ENCODE assay signal across 33 cellular contexts in the genomic region with DNA sequence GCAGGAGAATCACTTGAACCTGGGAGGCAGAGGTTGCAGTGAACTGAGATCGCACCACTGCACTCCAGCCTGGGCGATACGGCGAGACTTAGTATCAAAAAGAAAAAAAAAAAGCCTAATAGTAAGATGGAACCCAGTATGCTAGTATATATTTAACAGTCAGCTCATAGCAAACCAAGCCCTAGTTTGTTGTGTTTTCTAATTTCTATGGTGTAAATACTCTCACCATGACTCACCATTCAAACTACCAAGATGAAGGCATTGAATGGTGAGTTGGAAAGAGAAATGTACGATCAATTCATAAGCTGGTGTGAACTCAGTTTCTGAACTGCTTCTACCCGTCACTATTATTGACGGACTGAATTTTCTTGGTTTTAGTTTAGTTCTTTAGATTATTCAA.
"Had no signal": no experiment of that assay in that cellular context is flagged by ENCODE, and none has a peak within 500 bp of the region (broad histone marks: within the 10 kb centered on the region; RNA-seq: fewer than 3 reads in every experiment).

No MANE protein-coding gene starts in this region.

- H3K9me3 Mint-ChIP-seq: activated CD4-positive, alpha-beta memory T cell treated with anti-CD3 and anti-CD28 coated beads for 36 hours; activated naive CD4-positive, alpha-beta T cell treated with anti-CD3 and anti-CD28 coated beads for 36 hours; activated naive CD8-positive, alpha-beta T cell treated with anti-CD3 and anti-CD28 coated beads for 36 hours; activated T-helper 1 cell treated with anti-CD3 and anti-CD28 coated beads, Interleukin-12 subunit alpha, Interleukin-12 subunit beta, Interleukin-2, Interleukin-4 antibody, amounts not matched to agents 30 ng/mL and 10 ng/mL and 1 ng/mL, durations not matched to agents 14 hours and 24 hours and 36 hours; dendritic cell treated with granulocyte-macrophage colony-stimulating factor and Interleukin-4, amounts not matched to agents 40 ng/mL and 50 ng/mL, for 4 days; endodermal cell; nephron progenitor cell had no signal

- H3K4me3 Mint-ChIP-seq: activated CD4-positive, alpha-beta memory T cell treated with anti-CD3 and anti-CD28 coated beads for 36 hours; activated CD4-positive, alpha-beta T cell treated with anti-CD3 and anti-CD28 coated beads, Interleukin-2, amount 10 ng/mL, durations not matched to agents 24 days and 14 days; activated naive CD4-positive, alpha-beta T cell treated with anti-CD3 and anti-CD28 coated beads for 36 hours; activated naive CD8-positive, alpha-beta T cell treated with anti-CD3 and anti-CD28 coated beads for 36 hours; activated T-helper 1 cell treated with anti-CD3 and anti-CD28 coated beads, Interleukin-12 subunit alpha, Interleukin-12 subunit beta, Interleukin-2, Interleukin-4 antibody, amounts not matched to agents 30 ng/mL and 10 ng/mL and 1 ng/mL, durations not matched to agents 14 hours and 24 hours and 36 hours; brain; dendritic cell treated with granulocyte-macrophage colony-stimulating factor and Interleukin-4, amounts not matched to agents 40 ng/mL and 50 ng/mL, for 4 days; endodermal cell; mesothelial cell of epicardium; naive B cell; nephron progenitor cell had no signal

- H3K27ac Mint-ChIP-seq: activated CD4-positive, alpha-beta memory T cell treated with anti-CD3 and anti-CD28 coated beads for 36 hours; activated CD4-positive, alpha-beta T cell treated with anti-CD3 and anti-CD28 coated beads, Interleukin-2, amount 10 ng/mL, durations not matched to agents 24 days and 14 days; activated naive CD4-positive, alpha-beta T cell treated with anti-CD3 and anti-CD28 coated beads for 36 hours; activated naive CD8-positive, alpha-beta T cell treated with anti-CD3 and anti-CD28 coated beads for 36 hours; activated T-helper 1 cell treated with anti-CD3 and anti-CD28 coated beads, Interleukin-12 subunit alpha, Interleukin-12 subunit beta, Interleukin-2, Interleukin-4 antibody, amounts not matched to agents 30 ng/mL and 10 ng/mL and 1 ng/mL, durations not matched to agents 14 hours and 24 hours and 36 hours; dendritic cell treated with granulocyte-macrophage colony-stimulating factor and Interleukin-4, amounts not matched to agents 40 ng/mL and 50 ng/mL, for 4 days; endodermal cell; mesothelial cell of epicardium; nephron progenitor cell; progenitor cell of endocrine pancreas had no signal

- H3K4me3 ChIP-seq: adrenal gland, esophagus muscularis mucosa, ovary, skin epidermis, testis, transverse colon had no signal

- ATAC-seq: activated CD4-positive, CD25-positive, alpha-beta regulatory T cell treated with anti-CD3 and anti-CD28 coated beads, Interleukin-2, amount 50 U/mL, for 24 hours; left cardiac atrium; left ventricle myocardium superior; sciatic nerve; stimulated activated naive CD8-positive, alpha-beta T cell treated with anti-CD3 and anti-CD28 coated beads, Interleukin-15, Interleukin-2, amounts not matched to agents 100 U/mL and 50 U/mL, for 24 hours had no signal

- H3K9me3 ChIP-seq: adrenal gland, esophagus muscularis mucosa, neutrophil, ovary, testis, transverse colon had no signal

- H3K4me1 ChIP-seq: adrenal gland, esophagus muscularis mucosa, testis, transverse colon had no signal

- H3K4me1 Mint-ChIP-seq: endodermal cell, nephron progenitor cell had no signal

- H3K27me3 Mint-ChIP-seq: activated CD4-positive, alpha-beta memory T cell treated with anti-CD3 and anti-CD28 coated beads for 36 hours; activated CD4-positive, alpha-beta T cell treated with anti-CD3 and anti-CD28 coated beads, Interleukin-2, amount 10 ng/mL, durations not matched to agents 24 days and 14 days; activated naive CD8-positive, alpha-beta T cell treated with anti-CD3 and anti-CD28 coated beads for 36 hours; brain; dendritic cell treated with granulocyte-macrophage colony-stimulating factor and Interleukin-4, amounts not matched to agents 40 ng/mL and 50 ng/mL, for 4 days; naive B cell; progenitor cell of endocrine pancreas had no signal

- H3K36me3 ChIP-seq: adrenal gland, esophagus muscularis mucosa, neutrophil, ovary, transverse colon had no signal

- H3K27me3 ChIP-seq: adrenal gland, esophagus muscularis mucosa, neutrophil, ovary, testis, transverse colon had no signal

- DNase-seq: activated CD4-positive, alpha-beta memory T cell treated with anti-CD3 and anti-CD28 coated beads for 36 hours; activated CD8-positive, alpha-beta memory T cell treated with anti-CD3 and anti-CD28 coated beads, Interleukin-2, amount 50 U/mL, for 4 hours; activated effector memory CD4-positive, alpha-beta T cell treated with anti-CD3 and anti-CD28 coated beads, Interleukin-2, amount 50 U/mL, for 16 hours; activated naive CD4-positive, alpha-beta T cell treated with anti-CD3 and anti-CD28 coated beads for 36 hours; activated naive CD8-positive, alpha-beta T cell treated with anti-CD3 and anti-CD28 coated beads for 36 hours; activated T-cell treated with anti-CD3 and anti-CD28 coated beads, Interleukin-2, amount 50 U/mL, for 1 hour; adrenal gland; aorta; caudate nucleus; endodermal cell; islet precursor cell; left cardiac atrium; left ventricle myocardium superior; naive B cell; nephron progenitor cell; ovary; retina; stimulated activated CD4-positive, alpha-beta T cell treated with anti-CD3 and anti-CD28 coated beads, Interleukin-12 subunit alpha, Interleukin-12 subunit beta, amount 100 ng/mL, for 4 hours; stimulated activated CD4-positive, alpha-beta T cell treated with anti-CD3 and anti-CD28 coated beads, Interleukin-4, amount 100 ng/mL, for 1 hour; stimulated activated naive CD8-positive, alpha-beta T cell treated with anti-CD3 and anti-CD28 coated beads, Interleukin-15, Interleukin-2, amounts not matched to agents 100 U/mL and 50 U/mL, for 24 hours; testis; transverse colon had no signal
